ENCODE assay signal across 17 cellular contexts in genomic region chr2:219297766-219298456, GRCh38. TPM values are rescaled to one million over a fixed set of nuclear protein-coding genes. Genes with fewer than 3 reads are reported as not detected.
DNase-seq lines count a peak whose midpoint lies in the region; ATAC-seq, FAIRE-seq and TF ChIP-seq lines count a peak whose summit lies in the region.
"Had no signal": no experiment of that assay in that cellular context is flagged by ENCODE, and none has a peak within 500 bp of the region (broad histone marks: within the 10 kb centered on the region; RNA-seq: fewer than 3 reads in every experiment).

No MANE protein-coding gene starts in this region.

- H3K4me1 ChIP-seq in endothelial cell of umbilical vein (ENCODE audit: control insufficient read depth, extremely low read depth, insufficient read depth, low read length) (peaks cover 4% of the 10 kb centered on the region), osteoblast (ENCODE audit: insufficient read depth, low read length) (peaks cover 5% of the 10 kb centered on the region)

- H3K27ac ChIP-seq in endothelial cell of umbilical vein (ENCODE audit: insufficient read depth, low read depth, low read length) (no peak overlapping the region), osteoblast (ENCODE audit: low read depth, low read length) (no peak overlapping the region)
- H3K27ac ChIP-seq: 22Rv1, epithelial cell of prostate, skin epidermis, tibial nerve had no signal

- H3K36me3 ChIP-seq in endothelial cell of umbilical vein (ENCODE audit: control insufficient read depth in 2 of 2, extremely low read depth in 1 of 2, insufficient read depth in 2 of 2, low read length in 2 of 2) (no peaks in the 10 kb centered on the region), osteoblast (ENCODE audit: insufficient read depth, low read length) (no peaks in the 10 kb centered on the region)
- H3K36me3 ChIP-seq: tibial nerve had no signal

- H3K9ac ChIP-seq in endothelial cell of umbilical vein (replicated peaks; ENCODE audit: extremely low read depth, insufficient read depth, low read length), result no peak overlapping the region

- peaks cover 3 to 12% of the 10 kb centered on the region in 2 experiments for H3K27me3 ChIP-seq in endothelial cell of umbilical vein (ENCODE audit: control insufficient read depth in 2 of 2, insufficient read depth in 2 of 2, low read length in 2 of 2)
- H3K27me3 ChIP-seq in osteoblast (ENCODE audit: insufficient read depth, low read length), result peaks cover 35% of the 10 kb centered on the region

- H3K4me3 ChIP-seq in endothelial cell of umbilical vein (replicated peaks in 1 of 3; ENCODE audit: insufficient read depth in 1 of 3, low read depth in 1 of 3, low read length in 3 of 3), result no peak overlapping the region
- no peak overlapping the region for H3K4me3 ChIP-seq in osteoblast (ENCODE audit: insufficient read depth, low read length)
- H3K4me3 ChIP-seq: skin epidermis, tibial nerve had no signal

- H4K20me1 ChIP-seq in endothelial cell of umbilical vein (replicated peaks; ENCODE audit: control insufficient read depth, extremely low read depth, insufficient read depth, low read length), result no peaks in the 10 kb centered on the region
- no peaks in the 10 kb centered on the region for H4K20me1 ChIP-seq in osteoblast (ENCODE audit: insufficient read depth, low read length)

- peak; percentile 16 to 19 for TF ChIP-seq CTCF in endothelial cell of umbilical vein (IDR thresholded peaks at IDR 0.05; ENCODE audit: extremely low read depth in 1 of 2, insufficient read depth in 1 of 2, low read depth in 1 of 2, low read length in 2 of 2)
- TF ChIP-seq CTCF in osteoblast (IDR thresholded peaks at IDR 0.05; ENCODE audit: extremely low read depth, low read depth, low read length), result peak; percentile 26

- CTCF ChIA-PET in endothelial cell of umbilical vein (lab: Charles Lee), result interaction anchor here (0.8 to 11.2 kb wide), 8 partner anchors 16 to 268 kb away, joined by 3 to 253 read pairs (median 4); partner anchors contain the start of gene DNAJB2

- H2AFZ ChIP-seq in endothelial cell of umbilical vein (ENCODE audit: low read depth, low read length), result no peak overlapping the region
- H2AFZ ChIP-seq in osteoblast (ENCODE audit: low read length), result no peak overlapping the region

- TF ChIP-seq POLR2A in endothelial cell of umbilical vein (IDR thresholded peaks at IDR 0.05; ENCODE audit: low read depth, low read length), result no peak

- intact Hi-C loops in endothelial cell of umbilical vein (cut with micrococcal nuclease), result loop anchor here (1.0 to 5.0 kb wide), 5 partner anchors 89 to 316 kb away; partner anchors contain the start of genes DNPEP and NHEJ1

- H3K79me2 ChIP-seq in endothelial cell of umbilical vein (ENCODE audit: control insufficient read depth, insufficient read depth, low read length), result no peaks in the 10 kb centered on the region
- H3K79me2 ChIP-seq in osteoblast (ENCODE audit: insufficient read depth, low read length), result no peaks in the 10 kb centered on the region

- no peaks in the 10 kb centered on the region for H3K9me1 ChIP-seq in endothelial cell of umbilical vein (replicated peaks; ENCODE audit: control insufficient read depth, extremely low read depth, insufficient read depth, low read length)

- dilution Hi-C loops in endothelial cell of umbilical vein (cut with MboI; ENCODE audit: extremely low pct_ligation_motif_present, low sequenced_read_pairs), result no loop called here

- POLR2A ChIA-PET in endothelial cell of umbilical vein (lab: Charles Lee), result no interaction called here

- no peak for ATAC-seq in HG03520 (IDR thresholded peaks at IDR 0.05; ENCODE audit: unreplicated experiment)

- DNase-seq in DMS 273 (lab: John Stamatoyannopoulos, UW; ENCODE audit: unreplicated experiment) (peak; percentile 51), DMS 273 treated with DMSO at 0.1 percent for 48 hours (lab: John Stamatoyannopoulos, UW) (no peak), NAMALWA (ENCODE audit: low spot score) (peak; percentile 34), endothelial cell of umbilical vein (ENCODE audit: low read depth, low spot score) (no peak), osteoblast (ENCODE audit: insufficient read length, low spot score, missing footprints) (no peak), NCI-H748 treated with DMSO at 0.1 percent for 48 hours (lab: John Stamatoyannopoulos, UW) (no peak)
- no peak for DNase-seq in stimulated activated CD4-positive, alpha-beta T cell treated with anti-CD3 and anti-CD28 coated beads, Interleukin-2, amount 100 ng/mL, for 48 hours
- DNase-seq: cortex of kidney had no signal

- H3K4me2 ChIP-seq in endothelial cell of umbilical vein (ENCODE audit: insufficient read depth, low read length) (no peak overlapping the region), osteoblast (ENCODE audit: insufficient read depth, low read length) (no peak overlapping the region)

- no peaks in the 10 kb centered on the region for H3K9me3 ChIP-seq in endothelial cell of umbilical vein (replicated peaks; ENCODE audit: control insufficient read depth, insufficient read depth, low read length)
- no peaks in the 10 kb centered on the region for H3K9me3 ChIP-seq in osteoblast (ENCODE audit: low read depth, low read length)
- H3K9me3 ChIP-seq: tibial nerve had no signal

- no peak for FAIRE-seq in endothelial cell of umbilical vein (lab: Jason Lieb, UNC)

- no TSS peak for BruUV-seq in endothelial cell of umbilical vein (replicated peaks; lab: Mats Ljungman, UMichigan)

TF ChIP-seq in endothelial cell of umbilical vein, 7 proteins besides CTCF, POLR2A, EP300 and RAD21 (continues in another document):
- TF ChIP-seq POLR2AphosphoS5 (IDR thresholded peaks at IDR 0.05; ENCODE audit: insufficient read depth, low read depth, low read length) (no peak), EZH2 (IDR thresholded peaks at IDR 0.05; ENCODE audit: borderline replicate concordance, low read depth, low read length, severe bottlenecking) (no peak), GATA2 (IDR thresholded peaks at IDR 0.05; ENCODE audit: insufficient read depth, insufficient read length, low read depth, low read length) (no peak), FOS (IDR thresholded peaks at IDR 0.05; ENCODE audit: borderline replicate concordance, insufficient read depth, low read length) (no peak), MAX (IDR thresholded peaks at IDR 0.05; ENCODE audit: insufficient read depth, insufficient read length) (no peak)

RNA-seq across cellular contexts. Expression of gene PTPRN, which starts 11.3 kb away (rescaled TPM):
- total RNA-seq in endothelial cell of umbilical vein (not detected in 2 replicates), osteoblast (under 0.01 and 1.2 TPM in 2 replicates)
- polyA plus RNA-seq in endothelial cell of umbilical vein, result not detected in 2 replicates
- not detected in 2 replicates for polyA plus RNA-seq in endothelial cell of umbilical vein (2011; cell fraction: cytosol; rRNA removed)
- 0.21 TPM in 1 of 2 replicates, not detected in the other for polyA plus RNA-seq in endothelial cell of umbilical vein (2011; cell fraction: nucleus; rRNA removed)
- polyA plus RNA-seq in endothelial cell of umbilical vein (2012), result 0.11 TPM in 1 of 2 replicates, not detected in the other
- polyA minus RNA-seq in endothelial cell of umbilical vein, result not detected in 2 replicates
- polyA minus RNA-seq in endothelial cell of umbilical vein (2011; cell fraction: cytosol; rRNA and poly(A)+ RNA removed), result not detected
- not detected in 2 replicates for polyA minus RNA-seq in endothelial cell of umbilical vein (2011; cell fraction: nucleus; rRNA and poly(A)+ RNA removed)
- total RNA-seq: tibial nerve had no signal

RNA-seq across cellular contexts. Expression of gene DNAJB2, which starts 18.7 kb away (rescaled TPM):
- 27.3 and 30.4 TPM in 2 replicates for total RNA-seq in endothelial cell of umbilical vein
- 30.6 and 35.0 TPM in 2 replicates for polyA plus RNA-seq in endothelial cell of umbilical vein
- 21.8 and 24.9 TPM in 2 replicates for polyA plus RNA-seq in endothelial cell of umbilical vein (2011; cell fraction: cytosol; rRNA removed)
- 52.8 and 54.2 TPM in 2 replicates for polyA plus RNA-seq in endothelial cell of umbilical vein (2011; cell fraction: nucleus; rRNA removed)
- 18.1 and 27.5 TPM in 2 replicates for polyA plus RNA-seq in endothelial cell of umbilical vein (2012)
- 35.9 and 38.8 TPM in 2 replicates for polyA minus RNA-seq in endothelial cell of umbilical vein
- 9.8 TPM for polyA minus RNA-seq in endothelial cell of umbilical vein (2011; cell fraction: cytosol; rRNA and poly(A)+ RNA removed)
- 19.6 and 21.6 TPM in 2 replicates for polyA minus RNA-seq in endothelial cell of umbilical vein (2011; cell fraction: nucleus; rRNA and poly(A)+ RNA removed)
- total RNA-seq in osteoblast, result 33.3 and 41.3 TPM in 2 replicates

RNA-seq across cellular contexts. Expression of gene RESP18, which starts 34.6 kb away (rescaled TPM):
- not detected in 2 replicates for total RNA-seq in endothelial cell of umbilical vein
- polyA plus RNA-seq in endothelial cell of umbilical vein, result not detected in 2 replicates
- not detected in 2 replicates for polyA plus RNA-seq in endothelial cell of umbilical vein (2011; cell fraction: cytosol; rRNA removed)
- not detected in 2 replicates for polyA plus RNA-seq in endothelial cell of umbilical vein (2011; cell fraction: nucleus; rRNA removed)
- polyA plus RNA-seq in endothelial cell of umbilical vein (2012), result not detected in 2 replicates
- polyA minus RNA-seq in endothelial cell of umbilical vein, result not detected in 2 replicates
- not detected for polyA minus RNA-seq in endothelial cell of umbilical vein (2011; cell fraction: cytosol; rRNA and poly(A)+ RNA removed)
- not detected in 2 replicates for polyA minus RNA-seq in endothelial cell of umbilical vein (2011; cell fraction: nucleus; rRNA and poly(A)+ RNA removed)
- not detected in 2 replicates for total RNA-seq in osteoblast
- total RNA-seq: CD8-positive, alpha-beta T cell; Daoy; mononuclear cell; occipital lobe; tibial nerve had no signal

RNA-seq across cellular contexts. Expression of gene TUBA4A, which starts 44.2 kb away (rescaled TPM):
- total RNA-seq in endothelial cell of umbilical vein, result 10.7 and 16.5 TPM in 2 replicates
- polyA plus RNA-seq in endothelial cell of umbilical vein, result 24.8 and 29.4 TPM in 2 replicates
- 15.2 and 17.9 TPM in 2 replicates for polyA plus RNA-seq in endothelial cell of umbilical vein (2011; cell fraction: cytosol; rRNA removed)
- polyA plus RNA-seq in endothelial cell of umbilical vein (2011; cell fraction: nucleus; rRNA removed), result 20.2 and 22.9 TPM in 2 replicates
- polyA plus RNA-seq in endothelial cell of umbilical vein (2012), result 6.8 and 13.8 TPM in 2 replicates
- 10.0 and 10.5 TPM in 2 replicates for polyA minus RNA-seq in endothelial cell of umbilical vein
- 31.2 TPM for polyA minus RNA-seq in endothelial cell of umbilical vein (2011; cell fraction: cytosol; rRNA and poly(A)+ RNA removed)
- 1.6 and 3.9 TPM in 2 replicates for polyA minus RNA-seq in endothelial cell of umbilical vein (2011; cell fraction: nucleus; rRNA and poly(A)+ RNA removed)
- total RNA-seq in osteoblast, result 11.9 and 13.6 TPM in 2 replicates

RNA-seq across cellular contexts. Expression of gene TUBA4B, which starts 44.9 kb away (rescaled TPM):
- total RNA-seq in endothelial cell of umbilical vein (not detected in 2 replicates), osteoblast (not detected in 2 replicates)
- polyA plus RNA-seq in endothelial cell of umbilical vein, result not detected in 2 replicates
- polyA plus RNA-seq in endothelial cell of umbilical vein (2011; cell fraction: cytosol; rRNA removed), result not detected in 2 replicates
- not detected in 2 replicates for polyA plus RNA-seq in endothelial cell of umbilical vein (2011; cell fraction: nucleus; rRNA removed)
- not detected in 2 replicates for polyA plus RNA-seq in endothelial cell of umbilical vein (2012)
- not detected in 2 replicates for polyA minus RNA-seq in endothelial cell of umbilical vein
- polyA minus RNA-seq in endothelial cell of umbilical vein (2011; cell fraction: cytosol; rRNA and poly(A)+ RNA removed), result not detected
- not detected in 2 replicates for polyA minus RNA-seq in endothelial cell of umbilical vein (2011; cell fraction: nucleus; rRNA and poly(A)+ RNA removed)
- total RNA-seq: CD8-positive, alpha-beta T cell; Daoy; mononuclear cell; occipital lobe; tibial nerve had no signal

Comparison
In these comparisons a context has a peak if more than half of its experiments do, and no peak if none do; other contexts are left out.
1. DNase-seq: peak in DMS 273 (single experiment) and NAMALWA (single experiment); none in DMS 273 treated with DMSO at 0.1 percent for 48 hours (single experiment), endothelial cell of umbilical vein (single experiment), osteoblast (single experiment), NCI-H748 treated with DMSO at 0.1 percent for 48 hours (single experiment) and stimulated activated CD4-positive, alpha-beta T cell treated with anti-CD3 and anti-CD28 coated beads, Interleukin-2, amount 100 ng/mL, for 48 hours (0 of 2).